ENCODE assay signal across 22 cellular contexts in genomic region chr1:115299266-115299665, GRCh38. TPM values are rescaled to one million over a fixed set of nuclear protein-coding genes. Genes with fewer than 3 reads are reported as not detected.
DNase-seq lines count a peak whose midpoint lies in the region; ATAC-seq, FAIRE-seq and TF ChIP-seq lines count a peak whose summit lies in the region.
"Had no signal": no experiment of that assay in that cellular context is flagged by ENCODE, and none has a peak within 500 bp of the region (broad histone marks: within the 10 kb centered on the region; RNA-seq: fewer than 3 reads in every experiment).

No MANE protein-coding gene starts in this region.

- no peaks in the 10 kb centered on the region for H3K9me3 ChIP-seq in spleen
- H3K9me3 ChIP-seq: esophagus squamous epithelium, gastroesophageal sphincter, neutrophil had no signal

- no peak overlapping the region for H3K27ac ChIP-seq in spleen
- H3K27ac ChIP-seq: esophagus squamous epithelium, gastroesophageal sphincter, neutrophil had no signal

- H3K4me3 ChIP-seq in astrocyte of the cerebellum (ENCODE audit: low read depth, low read length) (no peak overlapping the region), spleen (no peak overlapping the region)
- H3K4me3 ChIP-seq: esophagus squamous epithelium, gastroesophageal sphincter had no signal

- peaks cover 0 to 4% (median 0%) of the 10 kb centered on the region in 7 donors for H3K27me3 ChIP-seq in spleen (replicated peaks in 1 of 7)
- H3K27me3 ChIP-seq: gastroesophageal sphincter, neutrophil had no signal

- POLR2A ChIA-PET in activated CD4-positive, alpha-beta memory T cell treated with anti-CD3 and anti-CD28 coated beads for 36 hours (lab: Charles Lee) = no interaction called here

- no peaks in the 10 kb centered on the region for H3K36me3 Mint-ChIP-seq in activated CD4-positive, alpha-beta memory T cell treated with anti-CD3 and anti-CD28 coated beads for 36 hours

- peak; percentile 86 for DNase-seq in Daoy (ENCODE audit: low read depth)
- DNase-seq in astrocyte of the cerebellum (ENCODE audit: low read depth) = peak; percentile 70
- no peak for DNase-seq in left colon
- no peak for DNase-seq in spleen
- DNase-seq in GM19239 (ENCODE audit: insufficient read length, low spot score) = no peak
- no peak for DNase-seq in activated CD4-positive, alpha-beta memory T cell treated with anti-CD3 and anti-CD28 coated beads for 36 hours
- DNase-seq: activated CD8-positive, alpha-beta T cell treated with anti-CD3 and anti-CD28 coated beads, Interleukin-2, amount 10 ng/mL, durations not matched to agents 7 days and 5 days; activated naive CD4-positive, alpha-beta T cell; activated T-cell treated with anti-CD3 and anti-CD28 coated beads, Interleukin-2, amount 50 U/mL, for 1 hour; amygdala; cerebellar nuclear complex; effector memory CD4-positive, alpha-beta T cell; esophagus squamous epithelium; MM.1S; NCI-H1694 treated with DMSO at 0.1 percent for 48 hours; stimulated activated CD8-positive, alpha-beta memory T cell treated with anti-CD3 and anti-CD28 coated beads, Interleukin-4, amount 100 ng/mL, for 48 hours; T1000 had no signal

- H3K27me3 Mint-ChIP-seq in activated CD4-positive, alpha-beta memory T cell treated with anti-CD3 and anti-CD28 coated beads for 36 hours = peaks cover 27% of the 10 kb centered on the region

- TF ChIP-seq POLR2A in spleen (IDR thresholded peaks at IDR 0.05) = no peak

- peaks cover 2% of the 10 kb centered on the region for H3K4me1 Mint-ChIP-seq in activated CD4-positive, alpha-beta memory T cell treated with anti-CD3 and anti-CD28 coated beads for 36 hours (ENCODE audit: low read depth)

- H3K4me3 Mint-ChIP-seq in activated CD4-positive, alpha-beta memory T cell treated with anti-CD3 and anti-CD28 coated beads for 36 hours = no peak overlapping the region
- H3K4me3 Mint-ChIP-seq: activated CD8-positive, alpha-beta T cell treated with anti-CD3 and anti-CD28 coated beads, Interleukin-2, amount 10 ng/mL, durations not matched to agents 7 days and 5 days had no signal

- ATAC-seq in left colon = peak; percentile 99
- ATAC-seq in GM19035 (IDR thresholded peaks at IDR 0.05; ENCODE audit: unreplicated experiment) = no peak
- ATAC-seq: activated CD8-positive, alpha-beta T cell treated with anti-CD3 and anti-CD28 coated beads, Interleukin-2, amount 10 ng/mL, durations not matched to agents 7 days and 5 days; gastroesophageal sphincter; HCT116 had no signal

- no peak overlapping the region for H3K27ac Mint-ChIP-seq in activated CD4-positive, alpha-beta memory T cell treated with anti-CD3 and anti-CD28 coated beads for 36 hours
- H3K27ac Mint-ChIP-seq: activated CD8-positive, alpha-beta T cell treated with anti-CD3 and anti-CD28 coated beads, Interleukin-2, amount 10 ng/mL, durations not matched to agents 7 days and 5 days had no signal

- no peak for FAIRE-seq in GM19239 (lab: Jason Lieb, UNC)

- TF ChIP-seq CTCF in astrocyte of the cerebellum (IDR thresholded peaks at IDR 0.05; ENCODE audit: low read depth, low read length, missing control alignments) (no peak), spleen (IDR thresholded peaks at IDR 0.05 in 8 of 11, conservative IDR thresholded peaks at IDR 0.05 in 3 of 11) (no peak)

- in situ Hi-C loops in astrocyte of the cerebellum (cut with HindIII; ENCODE audit: low sequenced_read_pairs) = no loop called here

- no peaks in the 10 kb centered on the region for H3K9me3 Mint-ChIP-seq in activated CD4-positive, alpha-beta memory T cell treated with anti-CD3 and anti-CD28 coated beads for 36 hours

- CTCF ChIA-PET in activated CD4-positive, alpha-beta memory T cell treated with anti-CD3 and anti-CD28 coated beads for 36 hours (lab: Charles Lee) = interaction anchor here (1.2 kb wide), 1 partner anchor 161 kb away, joined by 4 read pairs; no protein-coding TSS in a partner anchor

- no peak for TF ChIP-seq RAD21 in Ishikawa (IDR thresholded peaks at IDR 0.05; ENCODE audit: low read depth)

- H3K36me3 ChIP-seq in spleen = no peaks in the 10 kb centered on the region
- H3K36me3 ChIP-seq: esophagus squamous epithelium, gastroesophageal sphincter, neutrophil had no signal

- TF ChIP-seq EP300 in Ishikawa (IDR thresholded peaks at IDR 0.05; ENCODE audit: borderline replicate concordance) = no peak

- WGBS in spleen, 5 donors = 78 to 87% (median 83%) methylated on average over 2 of the region's 2 CpGs

- no peaks in the 10 kb centered on the region for H3K4me1 ChIP-seq in spleen

- intact Hi-C loops in left colon (cut with DNase I, micrococcal nuclease) (no loop called here), spleen (cut with DNase I; ENCODE audit: low total_unique reads) (no loop called here)
- intact Hi-C loops in activated CD4-positive, alpha-beta memory T cell treated with anti-CD3 and anti-CD28 coated beads for 36 hours (cut with micrococcal nuclease) = no loop called here

TF ChIP-seq in Ishikawa, 13 proteins besides CTCF, POLR2A, EP300 and RAD21:
- TF ChIP-seq TEAD4 (IDR thresholded peaks at IDR 0.05) (peak; percentile 33; the same call in 1 of the 2 replicates), TCF12 (IDR thresholded peaks at IDR 0.05; ENCODE audit: low read depth) (peak; percentile 35; the same call in 1 of the 2 replicates), REST (IDR thresholded peaks at IDR 0.05; ENCODE audit: low read depth) (no peak), USF1 (IDR thresholded peaks at IDR 0.05) (0 out of 2 replicates have a peak, but pooled peaks have one; percentile 29)

RNA-seq across cellular contexts. Expression of gene NGF, which starts 38.8 kb away (rescaled TPM):
- 0.45 and 0.51 TPM in 2 replicates for total RNA-seq in Daoy (2014; rRNA removed; shearing (Covaris generic))
- total RNA-seq in left colon (under 1 TPM; 0.25 to 0.64 TPM), spleen (1 to 10 TPM in 5 of 7 donors, under 1 TPM in 2; 0.34 to 4.6 (median 2.0) TPM)
- polyA plus RNA-seq in spleen = 1 to 10 TPM in 2 of 3 donors, under 1 TPM in 1; 0.76 to 2.9 (median 2.1) TPM
- not detected for total RNA-seq in activated CD4-positive, alpha-beta memory T cell treated with anti-CD3 and anti-CD28 coated beads for 36 hours
- total RNA-seq: activated CD8-positive, alpha-beta T cell treated with anti-CD3 and anti-CD28 coated beads, Interleukin-2, amount 10 ng/mL, durations not matched to agents 7 days and 5 days had no signal

Comparison
In these comparisons a context has a peak if more than half of its experiments do, and no peak if none do; other contexts are left out.
1. DNase-seq: peak in Daoy (single experiment) and astrocyte of the cerebellum (single experiment); none in left colon (0 of 2), spleen (single experiment), GM19239 (single experiment) and activated CD4-positive, alpha-beta memory T cell treated with anti-CD3 and anti-CD28 coated beads for 36 hours (single experiment).